ENCODE assay signal across 17 cellular contexts in the genomic region with DNA sequence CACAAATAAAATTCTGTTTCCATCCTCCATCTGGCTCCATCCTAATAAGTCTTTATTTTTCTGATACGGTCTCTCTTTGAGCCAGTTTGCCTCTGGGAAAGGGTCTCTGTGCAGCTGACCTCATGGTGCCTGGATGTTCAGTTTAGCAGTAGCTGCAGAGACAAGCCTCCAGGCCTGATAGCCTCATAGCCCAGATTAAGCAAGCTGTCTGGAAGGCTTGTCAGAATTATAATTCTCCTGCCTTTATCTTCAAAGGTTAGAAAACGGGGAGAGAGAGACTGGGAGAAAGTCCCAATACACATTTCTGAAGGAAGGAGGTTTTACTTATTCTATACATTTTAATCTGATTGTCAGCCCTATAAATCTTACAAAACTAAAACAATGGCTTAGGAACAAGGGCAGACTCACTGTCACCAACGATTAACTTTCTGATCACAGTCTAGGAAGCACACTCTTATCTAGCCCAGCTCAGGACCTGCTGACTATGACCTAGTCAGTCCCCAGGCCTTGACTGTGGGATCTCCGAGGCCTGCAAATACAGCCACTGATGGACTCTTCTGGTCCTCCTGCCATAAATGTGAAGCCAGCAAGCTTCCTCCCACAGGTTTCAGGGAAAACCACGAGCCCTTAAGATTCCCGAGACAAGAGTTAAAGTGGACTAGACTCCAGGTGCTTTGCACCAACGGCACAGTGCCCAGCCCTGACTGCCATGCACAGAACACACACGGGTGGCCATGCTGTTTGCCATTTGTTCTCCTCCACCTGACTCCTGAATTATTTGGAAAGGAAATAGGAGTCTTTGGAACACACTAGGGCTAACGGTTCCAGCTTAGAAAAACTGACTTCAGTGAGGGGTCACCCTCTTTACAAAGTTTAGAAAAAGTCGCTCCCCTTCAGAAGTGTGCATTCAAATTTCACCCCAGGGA.
A peak's percentile ranks its signal among the peaks of the same experiment; 100 is the strongest.
DNase-seq lines count a peak whose midpoint lies in the region; ATAC-seq and TF ChIP-seq lines count a peak whose summit lies in the region.
"Had no signal": no experiment of that assay in that cellular context is flagged by ENCODE, and none has a peak within 500 bp of the region (broad histone marks: within the 10 kb centered on the region; RNA-seq: fewer than 3 reads in every experiment).

No MANE protein-coding gene starts in this region.

- H3K27me3 Mint-ChIP-seq in WTC11 (ENCODE audit: low read depth): no peaks in the 10 kb centered on the region
- no peaks in the 10 kb centered on the region for H3K27me3 Mint-ChIP-seq in stimulated activated naive B cell treated with anti-CD40 and anti-IgM and Interleukin-4, amounts not matched to agents 10 μg/mL and 1 μg/mL and 100 μg/mL, for 72 hours
- H3K27me3 Mint-ChIP-seq: activated T-helper 17 cell treated with anti-CD3 and anti-CD28 coated beads, Interleukin-2, amount 50 U/mL, for 72 hours; B cell had no signal

- H3K9me3 Mint-ChIP-seq in WTC11: no peaks in the 10 kb centered on the region
- H3K9me3 Mint-ChIP-seq in stimulated activated naive B cell treated with anti-CD40 and anti-IgM and Interleukin-4, amounts not matched to agents 10 μg/mL and 1 μg/mL and 100 μg/mL, for 72 hours: no peaks in the 10 kb centered on the region
- H3K9me3 Mint-ChIP-seq: activated T-helper 17 cell treated with anti-CD3 and anti-CD28 coated beads, Interleukin-2, amount 50 U/mL, for 72 hours had no signal

- no peaks in the 10 kb centered on the region for H3K27me3 ChIP-seq in right cardiac atrium (ENCODE audit: control insufficient read depth, insufficient read depth)
- H3K27me3 ChIP-seq: tibial artery had no signal

- H3K9me3 ChIP-seq in right cardiac atrium (ENCODE audit: control insufficient read depth, low read length): no peaks in the 10 kb centered on the region
- H3K9me3 ChIP-seq: tibial artery had no signal

- POLR2A ChIA-PET in WTC11 (lab: Charles Lee): no interaction called here

- H3K4me1 Mint-ChIP-seq in WTC11: peaks cover 28% of the 10 kb centered on the region
- H3K4me1 Mint-ChIP-seq in stimulated activated naive B cell treated with anti-CD40 and anti-IgM and Interleukin-4, amounts not matched to agents 10 μg/mL and 1 μg/mL and 100 μg/mL, for 72 hours: peaks cover 15 to 35% of the 10 kb centered on the region in 2 donors

- no peak for TF ChIP-seq CTCF in WTC11 (IDR thresholded peaks at IDR 0.05)

- WGBS in right cardiac atrium: 51% methylated on average over 10 of the region's 10 CpGs

- H3K4me1 ChIP-seq in right cardiac atrium (ENCODE audit: control insufficient read depth, insufficient read depth, low read length): peaks cover 9% of the 10 kb centered on the region
- H3K4me1 ChIP-seq: parathyroid adenoma, tibial artery had no signal

- CTCF ChIA-PET in WTC11 (lab: Charles Lee): interaction anchor here (1.3 kb wide), 1 partner anchor 177 kb away, joined by 4 read pairs; no protein-coding TSS in a partner anchor

- H3K27ac Mint-ChIP-seq in WTC11: no peak overlapping the region
- H3K27ac Mint-ChIP-seq in stimulated activated naive B cell treated with anti-CD40 and anti-IgM and Interleukin-4, amounts not matched to agents 10 μg/mL and 1 μg/mL and 100 μg/mL, for 72 hours: peak overlapping the region; percentile 39
- H3K27ac Mint-ChIP-seq: B cell had no signal

- ATAC-seq in WTC11 (peak; percentile 28; the same call in 1 of the 2 replicates), right cardiac atrium (peak; percentile 60 to 62), HG02571 (IDR thresholded peaks at IDR 0.05; ENCODE audit: unreplicated experiment) (no peak)
- no peak for ATAC-seq in stimulated activated naive B cell treated with anti-CD40 and anti-IgM and Interleukin-4, amounts not matched to agents 10 μg/mL and 1 μg/mL and 100 μg/mL, for 72 hours (replicated peaks)
- ATAC-seq: activated T-helper 17 cell treated with anti-CD3 and anti-CD28 coated beads, Interleukin-2, amount 50 U/mL, for 72 hours; left colon had no signal

- H3K4me3 Mint-ChIP-seq in WTC11: no peak overlapping the region
- H3K4me3 Mint-ChIP-seq in stimulated activated naive B cell treated with anti-CD40 and anti-IgM and Interleukin-4, amounts not matched to agents 10 μg/mL and 1 μg/mL and 100 μg/mL, for 72 hours: no peak overlapping the region
- H3K4me3 Mint-ChIP-seq: activated T-helper 17 cell treated with anti-CD3 and anti-CD28 coated beads, Interleukin-2, amount 50 U/mL, for 72 hours; B cell had no signal

- no peaks in the 10 kb centered on the region for H3K36me3 Mint-ChIP-seq in WTC11
- peaks cover 4 to 13% of the 10 kb centered on the region in 2 donors for H3K36me3 Mint-ChIP-seq in stimulated activated naive B cell treated with anti-CD40 and anti-IgM and Interleukin-4, amounts not matched to agents 10 μg/mL and 1 μg/mL and 100 μg/mL, for 72 hours

- intact Hi-C loops in right cardiac atrium (cut with DNase I): no loop called here

- no peak overlapping the region for H3K4me3 ChIP-seq in right cardiac atrium (ENCODE audit: low read length)
- H3K4me3 ChIP-seq: tibial artery had no signal

- H3K27ac ChIP-seq in right cardiac atrium (ENCODE audit: low read length): peak overlapping the region; percentile 30
- H3K27ac ChIP-seq: parathyroid adenoma, tibial artery had no signal

- DNase-seq in NCI-H69 (lab: John Stamatoyannopoulos, UW) (peak; percentile 34), WTC11 (ENCODE audit: low spot score) (no peak), right cardiac atrium (no peak), iPS-NIHi7 (ENCODE audit: extremely low spot score) (no peak), NAMALWA (ENCODE audit: low spot score) (no peak)
- no peak for DNase-seq in stimulated activated naive B cell treated with anti-CD40 and anti-IgM and Interleukin-4, amounts not matched to agents 10 μg/mL and 1 μg/mL and 100 μg/mL, for 72 hours
- DNase-seq: central memory CD4-positive, alpha-beta T cell; foreskin melanocyte; KBM-7; left colon; NCI-H2171 treated with DMSO at 0.1 percent for 48 hours; NCI-H748 treated with DMSO at 0.1 percent for 48 hours; tibial artery had no signal

TF ChIP-seq in WTC11, 78 proteins besides CTCF, POLR2A, EP300 and RAD21:
- TF ChIP-seq OVOL2 (CRISPR knock-in tag; IDR thresholded peaks at IDR 0.05; ENCODE audit: borderline replicate concordance) (no peak), ZNF396 (CRISPR knock-in tag; IDR thresholded peaks at IDR 0.05; ENCODE audit: borderline replicate concordance) (no peak), JAZF1 (CRISPR knock-in tag; IDR thresholded peaks at IDR 0.05) (no peak), TEAD1 (CRISPR knock-in tag; IDR thresholded peaks at IDR 0.05) (no peak), NFYB (CRISPR knock-in tag; conservative IDR thresholded peaks at IDR 0.05; ENCODE audit: low read depth) (no peak), NR3C1 (CRISPR knock-in tag; conservative IDR thresholded peaks at IDR 0.05; ENCODE audit: low read depth) (no peak), SP1 (CRISPR knock-in tag; conservative IDR thresholded peaks at IDR 0.05) (no peak), RORB (CRISPR knock-in tag; IDR thresholded peaks at IDR 0.05) (no peak), CREB1 (CRISPR knock-in tag; IDR thresholded peaks at IDR 0.05) (no peak), MYBL2 (CRISPR knock-in tag; IDR thresholded peaks at IDR 0.05) (no peak), ZNF423 (CRISPR knock-in tag; IDR thresholded peaks at IDR 0.05) (no peak), ZBTB21 (CRISPR knock-in tag; IDR thresholded peaks at IDR 0.05; ENCODE audit: borderline replicate concordance) (no peak)
- TF ChIP-seq, protein P1, sequence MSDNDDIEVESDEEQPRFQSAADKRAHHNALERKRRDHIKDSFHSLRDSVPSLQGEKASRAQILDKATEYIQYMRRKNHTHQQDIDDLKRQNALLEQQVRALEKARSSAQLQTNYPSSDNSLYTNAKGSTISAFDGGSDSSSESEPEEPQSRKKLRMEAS (CRISPR knock-in tag; IDR thresholded peaks at IDR 0.05): no peak

Comparison
In these comparisons a context has a peak if more than half of its experiments do, and no peak if none do; other contexts are left out.
1. ATAC-seq: peak in WTC11 (single experiment) and right cardiac atrium (2 of 2); none in stimulated activated naive B cell treated with anti-CD40 and anti-IgM and Interleukin-4, amounts not matched to agents 10 μg/mL and 1 μg/mL and 100 μg/mL, for 72 hours (0 of 2) and HG02571 (single experiment).